ENCODE assay signal across 8 cellular contexts in the genomic region with DNA sequence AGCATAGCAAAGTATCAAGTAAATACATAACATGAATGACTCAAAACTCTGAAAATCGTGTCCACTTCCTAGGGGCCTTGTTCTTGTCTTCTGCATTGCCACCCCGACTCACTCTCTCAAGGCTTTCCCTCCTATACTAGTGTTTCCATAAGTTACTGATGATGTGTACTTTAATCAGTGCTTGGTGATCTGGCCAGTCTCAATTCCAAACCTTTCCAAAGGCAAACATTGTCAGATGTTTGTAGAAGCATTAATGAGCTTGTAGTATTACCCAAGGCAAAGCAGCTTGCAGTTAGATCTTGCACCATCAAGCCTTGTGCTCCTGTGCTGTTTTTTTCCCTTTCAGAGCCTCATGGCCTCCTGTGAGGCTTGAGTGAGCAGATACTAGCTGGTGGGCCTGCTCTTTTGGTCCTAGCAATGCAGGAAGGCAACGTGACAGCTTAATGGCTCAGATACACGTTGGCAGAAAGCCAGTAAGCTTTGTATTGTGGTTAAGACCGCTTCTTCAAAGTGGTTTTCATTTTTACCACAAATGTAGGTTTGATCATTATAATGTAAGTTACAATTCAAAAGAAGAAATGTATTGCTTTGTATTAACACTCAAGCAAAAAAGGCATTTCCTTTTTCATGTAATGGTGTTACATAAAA. TPM values are rescaled to one million over a fixed set of nuclear protein-coding genes. Genes with fewer than 3 reads are reported as not detected.
DNase-seq lines count a peak whose midpoint lies in the region; ATAC-seq and TF ChIP-seq lines count a peak whose summit lies in the region.

No MANE protein-coding gene starts in this region.

- H3K27me3 Mint-ChIP-seq in GM23338 (ENCODE audit: insufficient read depth, low read depth, poor library complexity) (peaks cover 2% of the 10 kb centered on the region), naive B cell (peaks cover 0 to 9% (median 0%) of the 10 kb centered on the region in 3 donors)

- DNase-seq in NCI-H2081 (lab: John Stamatoyannopoulos, UW) (peak; percentile 43 to 72), NCI-H2081 treated with DMSO at 0.1 percent for 48 hours (lab: John Stamatoyannopoulos, UW) (no peak), GM23338 (ENCODE audit: low spot score) (peak; percentile 35), LNCaP clone FGC (ENCODE audit: low read depth) (peak; percentile 85), brain pericyte (ENCODE audit: low read depth, low spot score) (peak; percentile 6), naive B cell (peak; percentile 17), SW 1271 (lab: John Stamatoyannopoulos, UW) (no peak)

- H3K27ac ChIP-seq in GM23338 (ENCODE audit: low read depth) (peak overlapping the region; percentile 53), SU-DHL-6 (ENCODE audit: low read depth, low read length) (no peak overlapping the region)

- H3K79me2 ChIP-seq in GM23338 (replicated peaks; ENCODE audit: insufficient read depth) = peaks cover 100% of the 10 kb centered on the region
- H3K79me2 ChIP-seq in SU-DHL-6 (ENCODE audit: insufficient read depth, low read length) = peaks cover 8% of the 10 kb centered on the region; the same call in 1 of the 2 replicates

- TF ChIP-seq CTCF in GM23338 (conservative IDR thresholded peaks at IDR 0.05; ENCODE audit: low read depth in 2 of 2) (no peak), LNCaP clone FGC (IDR thresholded peaks at IDR 0.05; ENCODE audit: control insufficient read depth, extremely low read depth, insufficient read depth) (no peak), SU-DHL-6 (IDR thresholded peaks at IDR 0.05; ENCODE audit: insufficient read depth, low read length, poor library complexity, severe bottlenecking) (no peak)

- H3F3A ChIP-seq in GM23338 (replicated peaks; ENCODE audit: low read depth) (no peaks in the 10 kb centered on the region), SU-DHL-6 (ENCODE audit: insufficient read depth) (0 out of 2 replicates have a peak, but pooled peaks cover 7% of the 10 kb centered on the region)

- H3K36me3 Mint-ChIP-seq in GM23338 (ENCODE audit: low read depth) (no peaks in the 10 kb centered on the region), naive B cell (peaks cover 9 to 16% of the 10 kb centered on the region in 2 donors)

- H3K36me3 ChIP-seq in GM23338 (ENCODE audit: insufficient read depth) (no peaks in the 10 kb centered on the region), SU-DHL-6 (ENCODE audit: low read length) (no peaks in the 10 kb centered on the region; the same call in 1 of the 2 replicates)

- no peaks in the 10 kb centered on the region for H3K9me3 Mint-ChIP-seq in GM23338
- no peaks in the 10 kb centered on the region for H3K9me3 Mint-ChIP-seq in naive B cell

- ATAC-seq in GM23338 (peak; percentile 58), naive B cell (ENCODE audit: low read depth in 2 of 2) (peak; percentile 50 to 68)

- H3K4me1 Mint-ChIP-seq in GM23338 (peaks cover 56% of the 10 kb centered on the region), naive B cell (peaks cover 18 to 35% (median 25%) of the 10 kb centered on the region in 3 donors)

- H3K4me2 ChIP-seq in GM23338 (no peak overlapping the region), SU-DHL-6 (ENCODE audit: low read depth, low read length, poor library complexity, severe bottlenecking) (peak overlapping the region; percentile 13)

- H3K9me3 ChIP-seq in SU-DHL-6 (ENCODE audit: insufficient read depth, low read length) = no peaks in the 10 kb centered on the region

- H2AFZ ChIP-seq in GM23338 (no peak overlapping the region), SU-DHL-6 (ENCODE audit: low read depth, low read length, severe bottlenecking) (no peak overlapping the region)

- H4K20me1 ChIP-seq in GM23338 (replicated peaks; ENCODE audit: insufficient read depth) (peaks cover 80% of the 10 kb centered on the region), SU-DHL-6 (ENCODE audit: low read depth, low read length) (peaks cover 35% of the 10 kb centered on the region)

- H3K4me3 ChIP-seq in GM23338 (no peak overlapping the region), LNCaP clone FGC (ENCODE audit: low read depth, low read length) (no peak overlapping the region), SU-DHL-6 (ENCODE audit: insufficient read depth, low read length, poor library complexity, severe bottlenecking) (no peak overlapping the region)

- no peak overlapping the region for H3K9ac ChIP-seq in SU-DHL-6 (ENCODE audit: low read length)

- H3K4me1 ChIP-seq in GM23338 (ENCODE audit: insufficient read depth) = peaks cover 70% of the 10 kb centered on the region

- H3K27me3 ChIP-seq in GM23338 (ENCODE audit: insufficient read depth) (no peaks in the 10 kb centered on the region), SU-DHL-6 (ENCODE audit: low read length) (no peaks in the 10 kb centered on the region)

- H3K4me3 Mint-ChIP-seq in GM23338 = no peak overlapping the region
- peak overlapping the region in 1 of 8 donors; percentile 20 for H3K4me3 Mint-ChIP-seq in naive B cell

- H3K27ac Mint-ChIP-seq in GM23338 = peak overlapping the region; percentile 7; the same call in 1 of the 2 replicates
- H3K27ac Mint-ChIP-seq in naive B cell = peak overlapping the region in 1 of 6 donors; percentile 29

- H3K9me2 ChIP-seq in GM23338 (ENCODE audit: insufficient read depth) = no peaks in the 10 kb centered on the region
- no peaks in the 10 kb centered on the region for H3K9me2 ChIP-seq in SU-DHL-6 (replicated peaks; ENCODE audit: insufficient read depth, low read length)

TF ChIP-seq in GM23338, 12 proteins besides CTCF, POLR2A, EP300 and RAD21 (continues in another document):
- TF ChIP-seq NANOG (IDR thresholded peaks at IDR 0.05; ENCODE audit: borderline replicate concordance) = no peak
- no peak for TF ChIP-seq POLR2AphosphoS5 (IDR thresholded peaks at IDR 0.05; ENCODE audit: low read depth)
- no peak for TF ChIP-seq JUNB (IDR thresholded peaks at IDR 0.05; ENCODE audit: unreplicated experiment)
- no peak for TF ChIP-seq ZNF462 (CRISPR knock-in tag; IDR thresholded peaks at IDR 0.05)
- no peak for TF ChIP-seq STAT1 (IDR thresholded peaks at IDR 0.05; ENCODE audit: unreplicated experiment)

RNA-seq across cellular contexts. Expression of gene RBPJ, which starts 51.8 kb away (rescaled TPM):
- total RNA-seq in GM23338 (2014; rRNA removed; shearing (Covaris generic)) = 205 and 212 TPM in 2 replicates
- 457 and 461 TPM in 2 replicates for polyA plus RNA-seq in GM23338 (2016; fragmentation: Nextera tagmentation; extraction: Ambion mirVana)
- polyA plus RNA-seq in naive B cell (ENCODE audit: low read depth in 6 of 6) = 10 to 100 TPM; 35.7 to 82.1 (median 49.6) TPM

Comparison
In these comparisons a context has a peak if more than half of its experiments do, and no peak if none do; other contexts are left out.
1. DNase-seq: peak in NCI-H2081 (2 of 2), GM23338 (single experiment), LNCaP clone FGC (single experiment), brain pericyte (single experiment) and naive B cell (single experiment); none in NCI-H2081 treated with DMSO at 0.1 percent for 48 hours (single experiment) and SW 1271 (0 of 2).